1 cellular context compared by ENCODE assay signal in the genomic region with DNA sequence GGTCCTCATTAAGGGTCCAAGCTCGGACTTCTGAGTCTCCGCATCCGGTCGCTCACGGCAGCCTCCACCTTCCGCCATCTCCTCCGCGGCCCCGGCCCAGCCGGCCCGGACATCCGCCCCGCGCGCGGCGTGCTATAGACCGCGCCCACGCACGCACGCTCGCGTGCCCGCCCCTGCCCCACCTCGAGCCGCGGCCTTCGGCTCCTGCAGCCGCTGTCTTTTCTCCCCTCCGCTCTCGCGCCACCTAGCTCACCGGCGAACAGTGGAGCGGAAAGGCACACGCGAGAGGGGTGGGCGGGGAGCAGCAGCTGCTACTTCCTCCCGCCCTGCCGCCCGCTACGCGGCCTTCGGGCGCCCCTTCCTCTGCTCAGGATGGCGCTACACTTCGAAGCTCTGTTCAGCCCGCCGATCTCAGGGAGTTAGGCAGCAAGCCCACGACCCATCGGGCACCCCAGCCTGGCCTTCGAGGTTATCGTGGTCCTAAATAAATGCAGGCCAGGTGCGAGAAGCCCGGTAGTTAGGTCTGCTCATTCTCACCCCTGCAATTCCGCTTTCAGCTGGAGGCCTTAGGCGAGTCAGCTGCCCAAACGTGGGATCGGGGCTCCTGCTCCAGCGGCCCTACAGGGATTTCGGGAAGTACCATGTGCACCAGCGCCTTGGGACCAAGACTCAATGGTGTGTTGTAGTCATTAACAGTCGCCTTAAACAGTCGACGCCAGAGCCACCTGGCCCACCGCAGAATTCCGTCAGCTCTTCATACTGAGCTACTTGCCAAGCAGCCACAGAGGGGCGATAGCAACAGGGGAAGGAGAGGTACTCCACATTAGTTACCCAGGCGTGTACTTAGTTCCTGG.
TF ChIP-seq lines count a peak whose summit lies in the region.

A gene with protein sequence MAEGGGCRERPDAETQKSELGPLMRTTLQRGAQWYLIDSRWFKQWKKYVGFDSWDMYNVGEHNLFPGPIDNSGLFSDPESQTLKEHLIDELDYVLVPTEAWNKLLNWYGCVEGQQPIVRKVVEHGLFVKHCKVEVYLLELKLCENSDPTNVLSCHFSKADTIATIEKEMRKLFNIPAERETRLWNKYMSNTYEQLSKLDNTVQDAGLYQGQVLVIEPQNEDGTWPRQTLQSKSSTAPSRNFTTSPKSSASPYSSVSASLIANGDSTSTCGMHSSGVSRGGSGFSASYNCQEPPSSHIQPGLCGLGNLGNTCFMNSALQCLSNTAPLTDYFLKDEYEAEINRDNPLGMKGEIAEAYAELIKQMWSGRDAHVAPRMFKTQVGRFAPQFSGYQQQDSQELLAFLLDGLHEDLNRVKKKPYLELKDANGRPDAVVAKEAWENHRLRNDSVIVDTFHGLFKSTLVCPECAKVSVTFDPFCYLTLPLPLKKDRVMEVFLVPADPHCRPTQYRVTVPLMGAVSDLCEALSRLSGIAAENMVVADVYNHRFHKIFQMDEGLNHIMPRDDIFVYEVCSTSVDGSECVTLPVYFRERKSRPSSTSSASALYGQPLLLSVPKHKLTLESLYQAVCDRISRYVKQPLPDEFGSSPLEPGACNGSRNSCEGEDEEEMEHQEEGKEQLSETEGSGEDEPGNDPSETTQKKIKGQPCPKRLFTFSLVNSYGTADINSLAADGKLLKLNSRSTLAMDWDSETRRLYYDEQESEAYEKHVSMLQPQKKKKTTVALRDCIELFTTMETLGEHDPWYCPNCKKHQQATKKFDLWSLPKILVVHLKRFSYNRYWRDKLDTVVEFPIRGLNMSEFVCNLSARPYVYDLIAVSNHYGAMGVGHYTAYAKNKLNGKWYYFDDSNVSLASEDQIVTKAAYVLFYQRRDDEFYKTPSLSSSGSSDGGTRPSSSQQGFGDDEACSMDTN (minus strand): TSS at position 107 of the 854 bp plus-strand sequence. CDS start 29 bp downstream, at position 78.

TF ChIP-seq in WTC11, 78 proteins besides CTCF, POLR2A, EP300 and RAD21 (continued from another document):
- TF ChIP-seq KAT7 (CRISPR knock-in tag; IDR thresholded peaks at IDR 0.05; ENCODE audit: borderline replicate concordance), result peak; percentile 98
- TF ChIP-seq, protein P1, sequence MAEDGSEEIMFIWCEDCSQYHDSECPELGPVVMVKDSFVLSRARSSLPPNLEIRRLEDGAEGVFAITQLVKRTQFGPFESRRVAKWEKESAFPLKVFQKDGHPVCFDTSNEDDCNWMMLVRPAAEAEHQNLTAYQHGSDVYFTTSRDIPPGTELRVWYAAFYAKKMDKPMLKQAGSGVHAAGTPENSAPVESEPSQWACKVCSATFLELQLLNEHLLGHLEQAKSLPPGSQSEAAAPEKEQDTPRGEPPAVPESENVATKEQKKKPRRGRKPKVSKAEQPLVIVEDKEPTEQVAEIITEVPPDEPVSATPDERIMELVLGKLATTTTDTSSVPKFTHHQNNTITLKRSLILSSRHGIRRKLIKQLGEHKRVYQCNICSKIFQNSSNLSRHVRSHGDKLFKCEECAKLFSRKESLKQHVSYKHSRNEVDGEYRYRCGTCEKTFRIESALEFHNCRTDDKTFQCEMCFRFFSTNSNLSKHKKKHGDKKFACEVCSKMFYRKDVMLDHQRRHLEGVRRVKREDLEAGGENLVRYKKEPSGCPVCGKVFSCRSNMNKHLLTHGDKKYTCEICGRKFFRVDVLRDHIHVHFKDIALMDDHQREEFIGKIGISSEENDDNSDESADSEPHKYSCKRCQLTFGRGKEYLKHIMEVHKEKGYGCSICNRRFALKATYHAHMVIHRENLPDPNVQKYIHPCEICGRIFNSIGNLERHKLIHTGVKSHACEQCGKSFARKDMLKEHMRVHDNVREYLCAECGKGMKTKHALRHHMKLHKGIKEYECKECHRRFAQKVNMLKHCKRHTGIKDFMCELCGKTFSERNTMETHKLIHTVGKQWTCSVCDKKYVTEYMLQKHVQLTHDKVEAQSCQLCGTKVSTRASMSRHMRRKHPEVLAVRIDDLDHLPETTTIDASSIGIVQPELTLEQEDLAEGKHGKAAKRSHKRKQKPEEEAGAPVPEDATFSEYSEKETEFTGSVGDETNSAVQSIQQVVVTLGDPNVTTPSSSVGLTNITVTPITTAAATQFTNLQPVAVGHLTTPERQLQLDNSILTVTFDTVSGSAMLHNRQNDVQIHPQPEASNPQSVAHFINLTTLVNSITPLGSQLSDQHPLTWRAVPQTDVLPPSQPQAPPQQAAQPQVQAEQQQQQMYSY (CRISPR knock-in tag; IDR thresholded peaks at IDR 0.05), result no peak
- TF ChIP-seq, protein P2, sequence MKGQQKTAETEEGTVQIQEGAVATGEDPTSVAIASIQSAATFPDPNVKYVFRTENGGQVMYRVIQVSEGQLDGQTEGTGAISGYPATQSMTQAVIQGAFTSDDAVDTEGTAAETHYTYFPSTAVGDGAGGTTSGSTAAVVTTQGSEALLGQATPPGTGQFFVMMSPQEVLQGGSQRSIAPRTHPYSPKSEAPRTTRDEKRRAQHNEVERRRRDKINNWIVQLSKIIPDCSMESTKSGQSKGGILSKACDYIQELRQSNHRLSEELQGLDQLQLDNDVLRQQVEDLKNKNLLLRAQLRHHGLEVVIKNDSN (CRISPR knock-in tag; IDR thresholded peaks at IDR 0.05), result no peak; the same call in 1 of the 2 replicates
- TF ChIP-seq, protein P3, sequence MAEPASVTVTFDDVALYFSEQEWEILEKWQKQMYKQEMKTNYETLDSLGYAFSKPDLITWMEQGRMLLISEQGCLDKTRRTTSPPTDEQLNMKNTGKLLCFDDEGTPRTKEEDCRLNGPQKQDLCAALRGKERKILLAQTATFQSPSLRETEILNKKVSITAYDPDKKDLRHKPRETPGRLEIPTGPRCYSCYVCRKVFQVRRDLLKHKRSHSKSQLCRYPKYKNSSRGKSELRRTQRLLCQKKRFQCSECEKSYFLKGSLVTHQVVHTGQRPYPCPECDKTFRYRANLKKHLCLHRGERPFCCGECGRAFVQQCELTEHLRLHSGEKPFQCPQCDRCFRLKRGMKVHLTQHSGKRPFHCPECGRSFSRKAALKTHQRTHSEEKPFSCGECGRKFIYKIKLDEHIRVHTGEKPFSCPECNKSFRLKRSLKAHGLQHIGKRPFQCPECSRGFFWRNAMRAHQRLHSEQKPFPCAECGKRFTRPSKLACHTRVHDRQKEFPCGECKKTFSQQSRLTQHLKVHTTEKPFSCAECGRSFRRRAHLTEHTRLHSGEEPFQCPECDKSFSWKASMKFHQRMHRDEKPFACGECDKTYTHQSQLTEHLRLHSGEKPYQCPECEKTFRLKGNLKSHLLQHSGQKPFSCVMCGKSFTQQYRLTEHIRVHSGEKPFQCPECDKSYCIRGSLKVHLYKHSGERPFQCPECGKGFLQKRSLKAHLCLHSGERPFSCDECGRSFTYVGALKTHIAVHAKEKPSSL (CRISPR knock-in tag; conservative IDR thresholded peaks at IDR 0.05), result no peak
- TF ChIP-seq NFATC4 (CRISPR knock-in tag; IDR thresholded peaks at IDR 0.05), result no peak
TF ChIP-seq in WTC11: peak in this region for 39.
